ENCODE assay signal across 16 cellular contexts in genomic region chr3:37307321-37307720, GRCh38.
DNase-seq lines count a peak whose midpoint lies in the region; TF ChIP-seq lines count a peak whose summit lies in the region.
"Had no signal": no experiment of that assay in that cellular context is flagged by ENCODE, and none has a peak within 500 bp of the region (broad histone marks: within the 10 kb centered on the region; RNA-seq: fewer than 3 reads in every experiment).

No MANE protein-coding gene starts in this region.

- H3K27ac ChIP-seq in mesenchymal stem cell (ENCODE audit: low read length, poor library complexity, severe bottlenecking) (no peak overlapping the region), spleen (no peak overlapping the region)
- H3K27ac ChIP-seq: 22Rv1 had no signal

- H4K91ac ChIP-seq in mesenchymal stem cell (ENCODE audit: low read length): no peak overlapping the region

- no peak overlapping the region for H3K23ac ChIP-seq in mesenchymal stem cell (ENCODE audit: low read length in 2 of 2)

- no peak overlapping the region for H3K4ac ChIP-seq in mesenchymal stem cell (ENCODE audit: low read depth in 1 of 2, low read length in 2 of 2)

- no peak overlapping the region for H3K18ac ChIP-seq in mesenchymal stem cell (ENCODE audit: low read depth in 1 of 2, low read length in 2 of 2)

- H3K36me3 ChIP-seq in adipocyte (ENCODE audit: control insufficient read depth, insufficient read depth, low read length, severe bottlenecking) (peaks cover 20% of the 10 kb centered on the region), mesenchymal stem cell (ENCODE audit: control insufficient read depth in 1 of 2, insufficient read depth in 2 of 2, low read depth in 1 of 2, low read length in 2 of 2) (peaks cover 0 to 33% of the 10 kb centered on the region in 2 experiments), spleen (peaks cover 0 to 45% (median 16%) of the 10 kb centered on the region in 6 donors)

- peaks cover 21% of the 10 kb centered on the region for H3K4me1 ChIP-seq in adipocyte (ENCODE audit: control insufficient read depth, insufficient read depth, low read length)
- H3K4me1 ChIP-seq in mesenchymal stem cell (ENCODE audit: control insufficient read depth, insufficient read depth, low read depth, low read length): no peaks in the 10 kb centered on the region
- H3K4me1 ChIP-seq in spleen: peaks cover 0 to 28% (median 8%) of the 10 kb centered on the region in 6 donors
- H3K4me1 ChIP-seq: HAP-1 had no signal

- H3K4me3 ChIP-seq in AG10803 (ENCODE audit: low read length) (no peak overlapping the region), adipocyte (ENCODE audit: low read length) (no peak overlapping the region), mesenchymal stem cell (ENCODE audit: insufficient read depth in 1 of 2, low read depth in 1 of 2, low read length in 2 of 2) (no peak overlapping the region), spleen (no peak overlapping the region)
- H3K4me3 ChIP-seq: HAP-1 had no signal

- DNase-seq in AG10803 (ENCODE audit: low read depth) (peak; percentile 33), adipocyte (ENCODE audit: low read depth) (no peak), fibroblast of peridontal ligament (ENCODE audit: extremely low read depth) (peak; percentile 50), mesenchymal stem cell (no peak), DMS153 treated with DMSO at 0.1 percent for 48 hours (lab: John Stamatoyannopoulos, UW; ENCODE audit: unreplicated experiment) (no peak), spleen (no peak), HuH-7 (ENCODE audit: low spot score) (no peak), G401 (ENCODE audit: low spot score) (no peak)
- DNase-seq: C1 segment of cervical spinal cord; Calu3; CD4-positive, alpha-beta T cell; DMS 273 treated with DMSO at 0.1 percent for 48 hours; DMS79; GDM1 had no signal

- no peak overlapping the region for H3K4me2 ChIP-seq in mesenchymal stem cell (ENCODE audit: low read length, poor library complexity, severe bottlenecking)

- H3K79me1 ChIP-seq in mesenchymal stem cell (replicated peaks; ENCODE audit: low read length, poor library complexity, severe bottlenecking): peaks cover 8% of the 10 kb centered on the region

- in situ Hi-C loops in G401 (cut with HindIII; ENCODE audit: low sequenced_read_pairs): no loop called here

- H2BK5ac ChIP-seq in mesenchymal stem cell (ENCODE audit: low read depth, low read length, poor library complexity, severe bottlenecking): no peak overlapping the region

- no peak overlapping the region for H2BK12ac ChIP-seq in mesenchymal stem cell (ENCODE audit: low read length in 2 of 2)

- H4K8ac ChIP-seq in mesenchymal stem cell (ENCODE audit: low read length): no peak overlapping the region

- intact Hi-C loops in spleen (cut with DNase I; ENCODE audit: low total_unique reads): no loop called here

- H3K14ac ChIP-seq in mesenchymal stem cell (ENCODE audit: low read length in 2 of 2): no peak overlapping the region

- H3K9ac ChIP-seq in adipocyte (ENCODE audit: low read length): peak overlapping the region; percentile 21
- peak overlapping the region; percentile 47 for H3K9ac ChIP-seq in mesenchymal stem cell (ENCODE audit: low read length)

- TF ChIP-seq CTCF in AG10803 (conservative IDR thresholded peaks at IDR 0.05; ENCODE audit: low read length) (no peak), spleen (IDR thresholded peaks at IDR 0.05 in 8 of 11, conservative IDR thresholded peaks at IDR 0.05 in 3 of 11) (no peak)

- H3K9me3 ChIP-seq in adipocyte (ENCODE audit: control insufficient read depth, low read length) (no peaks in the 10 kb centered on the region), mesenchymal stem cell (ENCODE audit: control insufficient read depth, low read length) (no peaks in the 10 kb centered on the region), spleen (no peaks in the 10 kb centered on the region)
- H3K9me3 ChIP-seq: HAP-1 had no signal

- H2BK120ac ChIP-seq in mesenchymal stem cell (ENCODE audit: low read depth, low read length): no peak overlapping the region

- H2AFZ ChIP-seq in mesenchymal stem cell (ENCODE audit: low read depth, low read length): no peak overlapping the region

- TF ChIP-seq POLR2A in spleen (IDR thresholded peaks at IDR 0.05): no peak

- no peak overlapping the region for H2BK15ac ChIP-seq in mesenchymal stem cell (ENCODE audit: low read depth, poor library complexity, severe bottlenecking)

- H2AK5ac ChIP-seq in mesenchymal stem cell (ENCODE audit: low read length, severe bottlenecking): no peak overlapping the region

- no CpG with 5 or more reads among the region's 2 CpGs for WGBS in mesenchymal stem cell
- 48 to 99% (median 76%) methylated on average over 2 of the region's 2 CpGs for WGBS in spleen, 5 donors

- H3K27me3 ChIP-seq in adipocyte (replicated peaks; ENCODE audit: control insufficient read depth, insufficient read depth, low read length) (no peaks in the 10 kb centered on the region), mesenchymal stem cell (ENCODE audit: control insufficient read depth in 1 of 2, insufficient read depth in 1 of 2, low read length in 2 of 2) (no peaks in the 10 kb centered on the region), spleen (replicated peaks in 1 of 7) (no peaks in the 10 kb centered on the region)

Comparison
In these comparisons a context has a peak if more than half of its experiments do, and no peak if none do; other contexts are left out.
1. DNase-seq: peak in AG10803 (single experiment) and fibroblast of peridontal ligament (single experiment); none in adipocyte (single experiment), mesenchymal stem cell (single experiment), DMS153 treated with DMSO at 0.1 percent for 48 hours (single experiment), spleen (single experiment), HuH-7 (single experiment) and G401 (single experiment).